Comparison of ENCODE assay signal across 12 cellular contexts in genomic region chr15:101579766-101580165, GRCh38.
DNase-seq lines count a peak whose midpoint lies in the region; ATAC-seq, FAIRE-seq and TF ChIP-seq lines count a peak whose summit lies in the region.
"Had no signal": no experiment of that assay in that cellular context is flagged by ENCODE, and none has a peak within 500 bp of the region (broad histone marks: within the 10 kb centered on the region; RNA-seq: fewer than 3 reads in every experiment).

No MANE protein-coding gene starts in this region.

- H3K27me3 ChIP-seq in small intestine (ENCODE audit: control insufficient read depth in 2 of 2, insufficient read depth in 2 of 2, low read length in 2 of 2) = no peaks in the 10 kb centered on the region

- FAIRE-seq in H54 (lab: Jason Lieb, UNC) (peak; percentile 61), small intestine (lab: Jason Lieb, UNC) (no peak)

- H3K27ac ChIP-seq in RWPE1 = no peak overlapping the region
- no peak overlapping the region for H3K27ac ChIP-seq in small intestine (ENCODE audit: low read depth in 1 of 2, low read length in 1 of 2)
- H3K27ac ChIP-seq: neutrophil had no signal

- no peak for TF ChIP-seq CTCF in RWPE1 (conservative IDR thresholded peaks at IDR 0.05; ENCODE audit: low read depth)
- no peak for TF ChIP-seq CTCF in fibroblast of pulmonary artery (IDR thresholded peaks at IDR 0.05; ENCODE audit: low read length, missing control alignments)
- TF ChIP-seq CTCF in mesothelial cell of epicardium (IDR thresholded peaks at IDR 0.05; ENCODE audit: unreplicated experiment) = no peak

- H3K4me3 ChIP-seq in fibroblast of pulmonary artery (replicated peaks; ENCODE audit: low read depth, low read length) (no peak overlapping the region), small intestine (ENCODE audit: low read depth in 1 of 2, low read length in 2 of 2) (no peak overlapping the region)

- no peaks in the 10 kb centered on the region for H3K36me3 ChIP-seq in small intestine (ENCODE audit: control insufficient read depth in 2 of 2, insufficient read depth in 2 of 2, low read length in 2 of 2)
- H3K36me3 ChIP-seq: neutrophil had no signal

- no peaks in the 10 kb centered on the region for H3K4me1 Mint-ChIP-seq in mesothelial cell of epicardium
- H3K4me1 Mint-ChIP-seq: activated CD4-positive, alpha-beta T cell treated with anti-CD3 and anti-CD28 coated beads, Interleukin-2, amount 10 ng/mL, durations not matched to agents 7 days and 5 days had no signal

- POLR2A ChIA-PET in RWPE1 (lab: Yijun Ruan, JAX; ENCODE audit: low non-redundant PET) = no interaction called here

- no peak overlapping the region for H3K27ac Mint-ChIP-seq in mesothelial cell of epicardium
- H3K27ac Mint-ChIP-seq: activated CD4-positive, alpha-beta T cell treated with anti-CD3 and anti-CD28 coated beads, Interleukin-2, amount 10 ng/mL, durations not matched to agents 7 days and 5 days; activated T-cell treated with anti-CD3 and anti-CD28 coated beads, Interleukin-2, amount 50 U/mL, for 24 hours had no signal

- no peaks in the 10 kb centered on the region for H3K9me3 ChIP-seq in small intestine (ENCODE audit: control insufficient read depth, low read depth)
- H3K9me3 ChIP-seq: neutrophil had no signal

- peaks cover 9% of the 10 kb centered on the region for H3K9me3 Mint-ChIP-seq in mesothelial cell of epicardium
- H3K9me3 Mint-ChIP-seq: activated CD4-positive, alpha-beta T cell treated with anti-CD3 and anti-CD28 coated beads, Interleukin-2, amount 10 ng/mL, durations not matched to agents 7 days and 5 days had no signal

- DNase-seq in 8988T = peak; percentile 41
- peak; percentile 74 for DNase-seq in H54 (ENCODE audit: insufficient read length, low spot score)
- peak; percentile 74 for DNase-seq in RWPE1 (ENCODE audit: low spot score)
- DNase-seq in fibroblast of pulmonary artery (ENCODE audit: low read depth) = peak; percentile 4
- DNase-seq in DMS153 (lab: John Stamatoyannopoulos, UW) = no peak
- no peak for DNase-seq in mesothelial cell of epicardium (ENCODE audit: low spot score in 2 of 2, unreplicated experiment in 2 of 2)
- DNase-seq in small intestine = no peak
- DNase-seq: activated CD4-positive, alpha-beta T cell treated with anti-CD3 and anti-CD28 coated beads, Interleukin-2, amount 10 ng/mL, durations not matched to agents 7 days and 5 days; activated T-cell treated with anti-CD3 and anti-CD28 coated beads, Interleukin-2, amount 50 U/mL, for 24 hours; RPMI8226 had no signal

- H3K36me3 Mint-ChIP-seq in mesothelial cell of epicardium = no peaks in the 10 kb centered on the region

- no peak for ATAC-seq in GM21619 (IDR thresholded peaks at IDR 0.05; ENCODE audit: unreplicated experiment)

- no peaks in the 10 kb centered on the region for H3K4me1 ChIP-seq in small intestine (ENCODE audit: control insufficient read depth in 2 of 2, insufficient read depth in 1 of 2, low read depth in 1 of 2, low read length in 1 of 2)

- WGBS in small intestine, 3 donors = 51 to 76% (median 54%) methylated on average over 6 of the region's 6 CpGs

- CTCF ChIA-PET in RWPE1 (lab: Yijun Ruan, JAX) = no interaction called here

- no peak overlapping the region for H3K4me3 Mint-ChIP-seq in mesothelial cell of epicardium
- H3K4me3 Mint-ChIP-seq: activated CD4-positive, alpha-beta T cell treated with anti-CD3 and anti-CD28 coated beads, Interleukin-2, amount 10 ng/mL, durations not matched to agents 7 days and 5 days; activated T-cell treated with anti-CD3 and anti-CD28 coated beads, Interleukin-2, amount 50 U/mL, for 24 hours had no signal

- no peak for TF ChIP-seq POLR2A in H54 (IDR thresholded peaks at IDR 0.05; ENCODE audit: low read depth, low read length)

- peaks cover 72% of the 10 kb centered on the region for H3K27me3 Mint-ChIP-seq in mesothelial cell of epicardium (ENCODE audit: low read depth)

Comparison
In these comparisons a context has a peak if more than half of its experiments do, and no peak if none do; other contexts are left out.
1. DNase-seq: peak in 8988T (single experiment), H54 (single experiment), RWPE1 (single experiment) and fibroblast of pulmonary artery (single experiment); none in DMS153 (single experiment), mesothelial cell of epicardium (0 of 2) and small intestine (single experiment).